Comparison of ENCODE assay signal across 1 cellular context in genomic region chr13:110689041-110689440, GRCh38.
TF ChIP-seq lines count a peak whose summit lies in the region.

No MANE protein-coding gene starts in this region.

TF ChIP-seq in HepG2, 621 proteins besides CTCF, POLR2A, EP300 and RAD21 (continued from another document):
- TF ChIP-seq MNT (IDR thresholded peaks at IDR 0.05) (peak; percentile 72), MIXL1 (CRISPR knock-in tag; IDR thresholded peaks at IDR 0.05) (no peak)
